ENCODE assay signal across 8 cellular contexts in the genomic region with DNA sequence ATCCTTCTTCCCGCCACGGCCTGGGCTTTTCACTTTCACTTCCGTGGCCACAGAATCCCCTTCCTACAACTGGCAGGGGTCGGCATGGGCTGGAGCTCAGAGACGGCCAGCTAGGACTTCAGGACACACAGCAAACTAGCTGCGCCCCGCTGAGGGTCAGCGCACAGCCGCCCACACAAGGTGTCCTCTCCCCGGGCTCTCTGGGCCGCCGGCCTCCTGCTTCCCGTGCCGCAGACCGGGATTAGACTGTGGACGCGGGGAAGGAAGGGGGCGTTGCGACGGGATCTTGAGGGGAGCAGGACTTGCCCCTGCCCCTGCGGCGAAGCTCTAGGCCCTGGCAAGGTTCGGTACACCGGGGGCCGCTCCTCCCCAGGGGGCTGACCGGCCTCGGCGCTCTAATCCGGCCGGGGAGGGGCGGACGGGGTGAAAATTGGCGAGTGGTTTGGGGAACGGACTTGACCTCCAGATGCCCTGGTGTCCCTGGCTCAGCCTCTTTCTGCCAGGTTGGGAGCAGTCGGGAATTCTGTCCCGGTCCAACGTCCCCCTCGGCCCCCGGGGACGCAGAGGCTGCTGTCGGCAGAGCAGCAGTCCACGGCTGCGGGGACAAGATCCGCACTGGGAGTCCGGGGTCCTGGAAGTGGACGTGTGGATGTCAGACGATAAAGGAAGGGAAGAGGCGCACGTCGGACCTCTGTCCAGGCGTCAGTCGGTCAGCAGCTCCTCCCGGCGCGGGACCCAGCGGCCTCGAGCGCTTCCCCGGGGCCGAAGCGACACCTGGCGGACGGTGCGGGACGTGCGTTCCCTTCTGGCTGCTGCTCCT. TPM values are rescaled to one million over a fixed set of nuclear protein-coding genes. Genes with fewer than 3 reads are reported as not detected.
A peak's percentile ranks its signal among the peaks of the same experiment; 100 is the strongest.
DNase-seq lines count a peak whose midpoint lies in the region; ATAC-seq and TF ChIP-seq lines count a peak whose summit lies in the region.

No MANE protein-coding gene starts in this region.

- TF ChIP-seq CTCF in LNCaP clone FGC (IDR thresholded peaks at IDR 0.05; ENCODE audit: control insufficient read depth, extremely low read depth, insufficient read depth) (peak; percentile 99), uterus (IDR thresholded peaks at IDR 0.05) (peak; percentile 83 to 94 (median 92))

- no peaks in the 10 kb centered on the region for H3K9me3 ChIP-seq in right cardiac atrium (ENCODE audit: control insufficient read depth, low read length)
- H3K9me3 ChIP-seq in uterus = no peaks in the 10 kb centered on the region

- intact Hi-C loops in right cardiac atrium (cut with DNase I) (loop anchor here in 3 of 4 donors (1.0 to 10.0 kb wide), 7 partner anchors 42 to 256 kb away; no protein-coding TSS in a partner anchor), uterus (cut with DNase I; ENCODE audit: low total_unique reads) (loop anchor here (2.0 to 10.0 kb wide), 2 partner anchors 186 to 258 kb away; no protein-coding TSS in a partner anchor)

- DNase-seq in ACHN (peak; percentile 69), LNCaP clone FGC (ENCODE audit: low read depth) (no peak), T-helper 22 cell (ENCODE audit: low read depth) (peak; percentile 36), anterior cingulate cortex (lab: John Stamatoyannopoulos, UW) (peak in 57 of 58 donors; percentile 25 to 89 (median 74)), right cardiac atrium (peak; percentile 88 to 96 (median 96)), uterus (peak; percentile 79 to 88)

- H3K4me1 ChIP-seq in right cardiac atrium (ENCODE audit: control insufficient read depth, insufficient read depth, low read length) (peaks cover 8% of the 10 kb centered on the region), rectal smooth muscle tissue (ENCODE audit: control insufficient read depth, insufficient read depth, low read length) (peaks cover 7% of the 10 kb centered on the region), uterus (peaks cover 0 to 28% of the 10 kb centered on the region in 2 donors)

- H3K27me3 ChIP-seq in right cardiac atrium (ENCODE audit: control insufficient read depth, insufficient read depth) (no peaks in the 10 kb centered on the region), rectal smooth muscle tissue (ENCODE audit: control insufficient read depth, insufficient read depth, low read length) (peaks cover 42% of the 10 kb centered on the region), uterus (peaks cover 7 to 8% of the 10 kb centered on the region in 2 donors)

- H3K9ac ChIP-seq in rectal smooth muscle tissue (ENCODE audit: low read length) = no peak overlapping the region

- WGBS in right cardiac atrium = 8% methylated on average over 66 of the region's 66 CpGs

- H3K27ac ChIP-seq in right cardiac atrium (ENCODE audit: low read length) = peak overlapping the region; percentile 21
- no peak overlapping the region for H3K27ac ChIP-seq in rectal smooth muscle tissue (ENCODE audit: low read depth, low read length)
- peak overlapping the region; percentile 4 to 56 for H3K27ac ChIP-seq in uterus

- no peaks in the 10 kb centered on the region for H3K36me3 ChIP-seq in rectal smooth muscle tissue (ENCODE audit: control insufficient read depth, insufficient read depth, low read length)
- no peaks in the 10 kb centered on the region for H3K36me3 ChIP-seq in uterus

- TF ChIP-seq POLR2A in uterus (IDR thresholded peaks at IDR 0.05) = no peak

- ATAC-seq in GM18909 (IDR thresholded peaks at IDR 0.05; ENCODE audit: poor library complexity, unreplicated experiment) = peak; percentile 71
- peak; percentile 73 to 85 for ATAC-seq in right cardiac atrium

- in situ Hi-C loops in ACHN (cut with HindIII; ENCODE audit: low pct_ligation_motif_present, low pct_unique_long_range_greater_than_20kb, low sequenced_read_pairs) = no loop called here

- H3K4me3 ChIP-seq in LNCaP clone FGC (ENCODE audit: low read depth, low read length) = no peak overlapping the region
- H3K4me3 ChIP-seq in right cardiac atrium (ENCODE audit: low read length) = peak overlapping the region; percentile 18
- peak overlapping the region; percentile 65 for H3K4me3 ChIP-seq in rectal smooth muscle tissue (ENCODE audit: low read length)
- H3K4me3 ChIP-seq in uterus = no peak overlapping the region

RNA-seq across cellular contexts. Expression of gene CNTFR, which starts 1.8 kb away (rescaled TPM):
- total RNA-seq in right cardiac atrium (10 to 100 TPM; 14.9 to 66.4 (median 46.0) TPM), uterus (10 to 100 TPM in 1 of 4 donors, 1 to 10 TPM in 1, under 1 TPM in 1, not detected in 1; 0.59 to 14.7 (median 6.6) TPM)
- polyA plus RNA-seq in right cardiac atrium = 55.0 TPM

RNA-seq across cellular contexts. Expression of gene RPP25L, which starts 20.6 kb away (rescaled TPM):
- 10 to 100 TPM; 17.8 to 34.5 (median 31.3) TPM for total RNA-seq in right cardiac atrium
- 49.0 TPM for polyA plus RNA-seq in right cardiac atrium
- total RNA-seq in uterus = 10 to 100 TPM; 18.1 to 39.1 (median 26.9) TPM

RNA-seq across cellular contexts. Expression of gene DCTN3, which starts 29.0 kb away (rescaled TPM):
- 100 to 1,000 TPM in 3 of 4 donors, 10 to 100 TPM in 1; 99.3 to 128 (median 117) TPM for total RNA-seq in right cardiac atrium
- polyA plus RNA-seq in right cardiac atrium = 113 TPM
- total RNA-seq in uterus = 10 to 100 TPM; 27.7 to 98.0 (median 58.6) TPM

RNA-seq across cellular contexts. Expression of gene ARID3C, which starts 37.6 kb away (rescaled TPM):
- not detected for total RNA-seq in right cardiac atrium
- not detected for polyA plus RNA-seq in right cardiac atrium
- total RNA-seq in uterus = under 1 TPM in 2 of 4 donors, not detected in 2; 0.35 to 0.82 TPM

RNA-seq across cellular contexts. Expression of gene SIGMAR1, which starts 46.3 kb away (rescaled TPM):
- total RNA-seq in right cardiac atrium = 10 to 100 TPM; 28.6 to 37.2 (median 35.5) TPM
- 36.0 TPM for polyA plus RNA-seq in right cardiac atrium
- 10 to 100 TPM; 34.1 to 55.2 (median 51.3) TPM for total RNA-seq in uterus

Comparison
In these comparisons a context has a peak if more than half of its experiments do, and no peak if none do; other contexts are left out.
1. H3K4me3 ChIP-seq: peak in right cardiac atrium (single experiment) and rectal smooth muscle tissue (single experiment); none in LNCaP clone FGC (single experiment) and uterus (0 of 2).